2 cellular contexts compared by ENCODE assay signal in the genomic region with DNA sequence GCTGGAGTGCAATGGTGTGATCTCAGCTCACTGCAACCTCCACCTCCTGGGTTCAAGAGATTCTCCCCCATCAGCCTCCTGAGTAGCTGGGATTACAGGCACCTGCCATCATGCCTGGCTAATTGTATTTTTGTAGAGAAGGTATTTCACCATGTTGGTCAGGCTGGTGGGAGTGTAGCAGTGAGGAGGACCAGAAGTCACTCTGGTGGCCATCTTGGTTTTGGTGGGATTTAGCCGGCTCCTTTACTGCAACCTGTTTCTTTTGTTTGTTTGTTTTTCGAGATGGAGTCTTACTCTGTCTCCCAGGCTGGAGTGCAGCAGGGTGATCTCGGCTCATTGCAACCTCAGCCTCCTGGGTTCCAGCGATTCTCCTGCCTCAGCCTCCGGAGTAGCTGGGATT.
TF ChIP-seq lines count a peak whose summit lies in the region.

No MANE protein-coding gene starts in this region.

TF ChIP-seq in GM12878, 131 proteins besides CTCF, POLR2A, EP300 and RAD21:
- TF ChIP-seq YY1 (IDR thresholded peaks at IDR 0.05; ENCODE audit: low read depth, low read length), result peak; percentile 62; the same call in 1 of the 2 replicates

TF ChIP-seq in H1, 55 proteins besides CTCF, POLR2A, EP300 and RAD21:
- peak; percentile 79 for TF ChIP-seq YY1 (IDR thresholded peaks at IDR 0.05; ENCODE audit: low read depth, low read length)
